16 cellular contexts compared by ENCODE assay signal in genomic region chr4:138775485-138775884, GRCh38.
A peak's percentile ranks its signal among the peaks of the same experiment; 100 is the strongest.
DNase-seq lines count a peak whose midpoint lies in the region; ATAC-seq, FAIRE-seq and TF ChIP-seq lines count a peak whose summit lies in the region.
"Had no signal": no experiment of that assay in that cellular context is flagged by ENCODE, and none has a peak within 500 bp of the region (broad histone marks: within the 10 kb centered on the region; RNA-seq: fewer than 3 reads in every experiment).

No MANE protein-coding gene starts in this region.

- H3K9me3 ChIP-seq in hepatocyte (ENCODE audit: low read depth) (no peaks in the 10 kb centered on the region), small intestine (ENCODE audit: control insufficient read depth, low read depth) (no peaks in the 10 kb centered on the region)
- H3K9me3 ChIP-seq: A549, ascending aorta had no signal

- H3K4me3 ChIP-seq in HL-60 (replicated peaks; ENCODE audit: insufficient read depth, low read length) (no peak overlapping the region), hepatocyte (no peak overlapping the region), small intestine (ENCODE audit: low read depth in 1 of 2, low read length in 2 of 2) (no peak overlapping the region)
- H3K4me3 ChIP-seq: A549, ascending aorta had no signal

- H3K9me2 ChIP-seq in hepatocyte (replicated peaks; ENCODE audit: insufficient read depth): no peaks in the 10 kb centered on the region

- TF ChIP-seq CTCF in HL-60 (IDR thresholded peaks at IDR 0.05; ENCODE audit: insufficient read depth, low read length) (no peak), hepatocyte (IDR thresholded peaks at IDR 0.05; ENCODE audit: poor library complexity) (no peak)

- DNase-seq in HL-60 (ENCODE audit: low read depth in 1 of 2, low spot score in 1 of 2) (no peak), hepatocyte (ENCODE audit: low spot score) (no peak), small intestine (no peak), HUDEP-2 (lab: John Stamatoyannopoulos, UW; ENCODE audit: unreplicated experiment in 76 of 76) (no peak), RPMI8226 (no peak), SKM-1 treated with dmso at 0.1 percent for 144 hours (lab: John Stamatoyannopoulos, UW; ENCODE audit: unreplicated experiment) (no peak)
- DNase-seq: activated gamma-delta T cell, cortex of kidney, DMS79, NCI-H146, SW 1271 had no signal

- H2AFZ ChIP-seq in hepatocyte: peak overlapping the region; percentile 28

- peak; percentile 4 for ATAC-seq in GM18498 (IDR thresholded peaks at IDR 0.05; ENCODE audit: unreplicated experiment)
- ATAC-seq in GM21723 (IDR thresholded peaks at IDR 0.05; ENCODE audit: unreplicated experiment): peak; percentile 19
- ATAC-seq: A549, esophagus mucosa had no signal

- H3K4me2 ChIP-seq in hepatocyte: peak overlapping the region; percentile 34
- H3K4me2 ChIP-seq: A549 had no signal

- H4K20me1 ChIP-seq in hepatocyte (ENCODE audit: insufficient read depth, poor library complexity, severe bottlenecking): no peaks in the 10 kb centered on the region

- H3K36me3 ChIP-seq in hepatocyte (replicated peaks; ENCODE audit: insufficient read depth, low read depth) (no peaks in the 10 kb centered on the region), small intestine (ENCODE audit: control insufficient read depth in 2 of 2, insufficient read depth in 2 of 2, low read length in 2 of 2) (no peaks in the 10 kb centered on the region)
- H3K36me3 ChIP-seq: ascending aorta had no signal

- WGBS in hepatocyte (ENCODE audit: low lambda C conversion rate, missing lambda C conversion rate): 49% methylated on average over 3 of the region's 3 CpGs
- WGBS in small intestine, 3 donors: 53 to 59% (median 55%) methylated on average over 3 of the region's 3 CpGs

- no peak for FAIRE-seq in small intestine (lab: Jason Lieb, UNC)
- FAIRE-seq: A549 had no signal

- H3K4me1 ChIP-seq in hepatocyte (ENCODE audit: insufficient read depth) (peaks cover 15% of the 10 kb centered on the region), small intestine (ENCODE audit: control insufficient read depth in 2 of 2, insufficient read depth in 1 of 2, low read depth in 1 of 2, low read length in 1 of 2) (no peaks in the 10 kb centered on the region)
- H3K4me1 ChIP-seq: A549, ascending aorta had no signal

- H3K27me3 ChIP-seq in HL-60 (ENCODE audit: insufficient read depth, poor library complexity, severe bottlenecking) (no peaks in the 10 kb centered on the region), hepatocyte (no peaks in the 10 kb centered on the region), small intestine (ENCODE audit: control insufficient read depth in 2 of 2, insufficient read depth in 2 of 2, low read length in 2 of 2) (no peaks in the 10 kb centered on the region)
- H3K27me3 ChIP-seq: ascending aorta had no signal

- H3K79me2 ChIP-seq in hepatocyte: no peaks in the 10 kb centered on the region

- H3K27ac ChIP-seq in HL-60 (replicated peaks) (peak overlapping the region; percentile 15; the same call in 1 of the 2 replicates), hepatocyte (peak overlapping the region; percentile 63), small intestine (ENCODE audit: low read depth in 1 of 2, low read length in 1 of 2) (no peak overlapping the region)
- H3K27ac ChIP-seq: A549, ascending aorta had no signal

Comparison
In these comparisons a context has a peak if more than half of its experiments do, and no peak if none do; other contexts are left out.
1. H3K27ac ChIP-seq: peak in HL-60 (single experiment) and hepatocyte (single experiment); none in small intestine (0 of 2).